ENCODE assay signal across 21 cellular contexts in the genomic region with DNA sequence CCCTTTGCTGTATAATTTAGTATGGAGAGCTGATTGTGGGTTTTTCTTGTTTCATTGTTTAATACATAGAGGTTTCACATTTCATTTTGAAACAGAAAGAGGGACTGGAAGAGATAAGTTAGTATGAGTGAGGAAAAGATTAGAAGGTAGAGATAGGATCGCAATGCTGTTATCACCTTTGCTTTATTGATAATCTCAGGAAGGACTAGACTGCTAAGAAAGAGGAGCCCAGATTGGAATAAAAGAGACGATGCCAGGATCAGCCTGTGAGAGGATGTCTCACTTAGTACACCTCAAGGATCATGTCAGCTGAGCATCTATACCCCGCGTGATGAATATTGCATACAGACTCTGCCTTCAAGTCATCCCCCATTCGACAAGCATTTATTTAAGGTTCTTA.
DNase-seq lines count a peak whose midpoint lies in the region; ATAC-seq and TF ChIP-seq lines count a peak whose summit lies in the region.
"Had no signal": no experiment of that assay in that cellular context is flagged by ENCODE, and none has a peak within 500 bp of the region (broad histone marks: within the 10 kb centered on the region; RNA-seq: fewer than 3 reads in every experiment).

No MANE protein-coding gene starts in this region.

- H3K79me2 ChIP-seq in OCI-LY1 (ENCODE audit: insufficient read depth, low read length): no peaks in the 10 kb centered on the region

- DNase-seq in activated T-cell treated with anti-CD3 and anti-CD28 coated beads, Interleukin-2, amount 50 U/mL, for 24 hours: no peak
- DNase-seq in activated T-cell treated with anti-CD3 and anti-CD28 coated beads, Interleukin-2, amount 50 U/mL, for 48 hours: no peak
- DNase-seq in activated naive CD8-positive, alpha-beta T cell treated with anti-CD3 and anti-CD28 coated beads, Interleukin-2, amount 10 ng/mL, durations not matched to agents 7 days and 5 days: no peak
- no peak for DNase-seq in stimulated activated naive B cell treated with anti-CD40 and anti-IgM and Interleukin-4, amounts not matched to agents 10 μg/mL and 1 μg/mL and 100 μg/mL, for 72 hours
- DNase-seq in activated CD4-positive, CD25-positive, alpha-beta regulatory T cell treated with anti-CD3 and anti-CD28 coated beads, Interleukin-2, amount 50 U/mL, for 72 hours: no peak
- DNase-seq in NCI-H510A (lab: John Stamatoyannopoulos, UW) (no peak), iPS-NIHi7 (ENCODE audit: extremely low spot score) (no peak)
- DNase-seq: activated effector memory CD4-positive, alpha-beta T cell treated with Interleukin-2 at 50 U/mL for 16 hours; anterior cingulate cortex; cerebellar nuclear complex; DMS79 treated with DMSO at 0.1 percent for 48 hours; effector CD4-positive, alpha-beta T cell; NCI-H2029; NCI-H446 treated with DMSO at 0.1 percent for 48 hours; psoas muscle; uterus had no signal

- H3K4me1 Mint-ChIP-seq in activated T-cell treated with anti-CD3 and anti-CD28 coated beads, Interleukin-2, amount 50 U/mL, for 24 hours (ENCODE audit: low read depth): peaks cover 85% of the 10 kb centered on the region
- peaks cover 56% of the 10 kb centered on the region for H3K4me1 Mint-ChIP-seq in activated naive CD8-positive, alpha-beta T cell treated with anti-CD3 and anti-CD28 coated beads, Interleukin-2, amount 10 ng/mL, durations not matched to agents 7 days and 5 days
- peaks cover 34 to 62% of the 10 kb centered on the region in 2 donors for H3K4me1 Mint-ChIP-seq in stimulated activated naive B cell treated with anti-CD40 and anti-IgM and Interleukin-4, amounts not matched to agents 10 μg/mL and 1 μg/mL and 100 μg/mL, for 72 hours

- H3K4me2 ChIP-seq in OCI-LY1 (ENCODE audit: low read length): peak overlapping the region; percentile 34; the same call in 1 of the 2 replicates
- H3K4me2 ChIP-seq: neural progenitor cell had no signal

- no peak overlapping the region for H3K9ac ChIP-seq in OCI-LY1 (ENCODE audit: low read length)
- H3K9ac ChIP-seq: neural progenitor cell had no signal

- ATAC-seq in activated naive CD8-positive, alpha-beta T cell treated with anti-CD3 and anti-CD28 coated beads, Interleukin-2, amount 10 ng/mL, durations not matched to agents 7 days and 5 days (ENCODE audit: low read depth): no peak
- no peak for ATAC-seq in stimulated activated naive B cell treated with anti-CD40 and anti-IgM and Interleukin-4, amounts not matched to agents 10 μg/mL and 1 μg/mL and 100 μg/mL, for 72 hours (replicated peaks)
- ATAC-seq: gastroesophageal sphincter, psoas muscle had no signal

- no peaks in the 10 kb centered on the region for H3K9me3 Mint-ChIP-seq in activated T-cell treated with anti-CD3 and anti-CD28 coated beads, Interleukin-2, amount 50 U/mL, for 24 hours
- H3K9me3 Mint-ChIP-seq in activated naive CD8-positive, alpha-beta T cell treated with anti-CD3 and anti-CD28 coated beads, Interleukin-2, amount 10 ng/mL, durations not matched to agents 7 days and 5 days: no peaks in the 10 kb centered on the region
- H3K9me3 Mint-ChIP-seq in stimulated activated naive B cell treated with anti-CD40 and anti-IgM and Interleukin-4, amounts not matched to agents 10 μg/mL and 1 μg/mL and 100 μg/mL, for 72 hours: peaks cover 0 to 3% of the 10 kb centered on the region in 2 donors

- no peaks in the 10 kb centered on the region for H3K36me3 ChIP-seq in OCI-LY1 (ENCODE audit: insufficient read depth, low read length)
- H3K36me3 ChIP-seq: esophagus muscularis mucosa, gastroesophageal sphincter, neural progenitor cell, uterus had no signal

- TF ChIP-seq CTCF in OCI-LY1 (IDR thresholded peaks at IDR 0.05; ENCODE audit: low read length): no peak

- peak overlapping the region; percentile 93 for H3K27ac Mint-ChIP-seq in activated T-cell treated with anti-CD3 and anti-CD28 coated beads, Interleukin-2, amount 50 U/mL, for 24 hours
- H3K27ac Mint-ChIP-seq in activated naive CD8-positive, alpha-beta T cell treated with anti-CD3 and anti-CD28 coated beads, Interleukin-2, amount 10 ng/mL, durations not matched to agents 7 days and 5 days: peak overlapping the region; percentile 97
- peak overlapping the region; percentile 2 for H3K27ac Mint-ChIP-seq in stimulated activated naive B cell treated with anti-CD40 and anti-IgM and Interleukin-4, amounts not matched to agents 10 μg/mL and 1 μg/mL and 100 μg/mL, for 72 hours
- H3K27ac Mint-ChIP-seq: mesothelial cell of epicardium, neural progenitor cell had no signal

- H3F3A ChIP-seq in OCI-LY1 (ENCODE audit: insufficient read depth, low read length): no peaks in the 10 kb centered on the region

- no peaks in the 10 kb centered on the region for H3K9me3 ChIP-seq in OCI-LY1 (ENCODE audit: low read length)
- H3K9me3 ChIP-seq: esophagus muscularis mucosa, gastroesophageal sphincter, psoas muscle, uterus had no signal

- no peaks in the 10 kb centered on the region for H4K20me1 ChIP-seq in OCI-LY1 (ENCODE audit: insufficient read depth, low read length)

- no peak overlapping the region for H2AFZ ChIP-seq in OCI-LY1 (ENCODE audit: low read length)
- H2AFZ ChIP-seq: neural progenitor cell had no signal

- H3K27ac ChIP-seq in OCI-LY1 (ENCODE audit: low read depth, low read length, poor library complexity, severe bottlenecking): peak overlapping the region; percentile 98
- H3K27ac ChIP-seq: esophagus muscularis mucosa, gastroesophageal sphincter, neural progenitor cell, psoas muscle, uterus had no signal

- no peak overlapping the region for H3K4me3 ChIP-seq in OCI-LY1 (ENCODE audit: low read depth, low read length, poor library complexity, severe bottlenecking)
- H3K4me3 ChIP-seq: esophagus muscularis mucosa, gastroesophageal sphincter, neural progenitor cell, psoas muscle, uterus had no signal

- no peaks in the 10 kb centered on the region for H3K9me2 ChIP-seq in OCI-LY1 (ENCODE audit: low read depth, low read length)

- H3K4me1 ChIP-seq in OCI-LY1 (ENCODE audit: insufficient read depth, low read length, severe bottlenecking): peaks cover 69% of the 10 kb centered on the region
- H3K4me1 ChIP-seq: esophagus muscularis mucosa, gastroesophageal sphincter, psoas muscle, uterus had no signal

- H3K27me3 Mint-ChIP-seq in activated T-cell treated with anti-CD3 and anti-CD28 coated beads, Interleukin-2, amount 50 U/mL, for 24 hours: no peaks in the 10 kb centered on the region
- H3K27me3 Mint-ChIP-seq in activated naive CD8-positive, alpha-beta T cell treated with anti-CD3 and anti-CD28 coated beads, Interleukin-2, amount 10 ng/mL, durations not matched to agents 7 days and 5 days: no peaks in the 10 kb centered on the region
- no peaks in the 10 kb centered on the region for H3K27me3 Mint-ChIP-seq in stimulated activated naive B cell treated with anti-CD40 and anti-IgM and Interleukin-4, amounts not matched to agents 10 μg/mL and 1 μg/mL and 100 μg/mL, for 72 hours

- H3K4me3 Mint-ChIP-seq in activated T-cell treated with anti-CD3 and anti-CD28 coated beads, Interleukin-2, amount 50 U/mL, for 24 hours: peak overlapping the region; percentile 1
- peak overlapping the region; percentile 26 for H3K4me3 Mint-ChIP-seq in activated naive CD8-positive, alpha-beta T cell treated with anti-CD3 and anti-CD28 coated beads, Interleukin-2, amount 10 ng/mL, durations not matched to agents 7 days and 5 days
- H3K4me3 Mint-ChIP-seq in stimulated activated naive B cell treated with anti-CD40 and anti-IgM and Interleukin-4, amounts not matched to agents 10 μg/mL and 1 μg/mL and 100 μg/mL, for 72 hours: no peak overlapping the region
- H3K4me3 Mint-ChIP-seq: mesothelial cell of epicardium, neural progenitor cell had no signal

- no peaks in the 10 kb centered on the region for H3K36me3 Mint-ChIP-seq in activated T-cell treated with anti-CD3 and anti-CD28 coated beads, Interleukin-2, amount 50 U/mL, for 24 hours (ENCODE audit: low read depth)
- H3K36me3 Mint-ChIP-seq in activated naive CD8-positive, alpha-beta T cell treated with anti-CD3 and anti-CD28 coated beads, Interleukin-2, amount 10 ng/mL, durations not matched to agents 7 days and 5 days: peaks cover 12% of the 10 kb centered on the region
- no peaks in the 10 kb centered on the region for H3K36me3 Mint-ChIP-seq in stimulated activated naive B cell treated with anti-CD40 and anti-IgM and Interleukin-4, amounts not matched to agents 10 μg/mL and 1 μg/mL and 100 μg/mL, for 72 hours
- H3K36me3 Mint-ChIP-seq: mesothelial cell of epicardium, neural progenitor cell had no signal

- no peaks in the 10 kb centered on the region for H3K27me3 ChIP-seq in OCI-LY1 (ENCODE audit: insufficient read depth, low read length)
- H3K27me3 ChIP-seq: gastroesophageal sphincter, neural progenitor cell, uterus had no signal

- POLR2A ChIA-PET in activated naive CD8-positive, alpha-beta T cell treated with anti-CD3 and anti-CD28 coated beads, Interleukin-2, amount 10 ng/mL, durations not matched to agents 7 days and 5 days (lab: Charles Lee): interaction anchor here (1.8 kb wide), 1 partner anchor 452 kb away, joined by 4 read pairs; no protein-coding TSS in a partner anchor

Comparison
In these comparisons a context has a peak if more than half of its experiments do, and no peak if none do; other contexts are left out.
1. H3K27ac Mint-ChIP-seq: peak in every context shown above with its lines; median percentile 97 in activated naive CD8-positive, alpha-beta T cell treated with anti-CD3 and anti-CD28 coated beads, Interleukin-2, amount 10 ng/mL, durations not matched to agents 7 days and 5 days; 93 in activated T-cell treated with anti-CD3 and anti-CD28 coated beads, Interleukin-2, amount 50 U/mL, for 24 hours; 2 in stimulated activated naive B cell treated with anti-CD40 and anti-IgM and Interleukin-4, amounts not matched to agents 10 μg/mL and 1 μg/mL and 100 μg/mL, for 72 hours.
2. H3K4me3 Mint-ChIP-seq: peak in activated T-cell treated with anti-CD3 and anti-CD28 coated beads, Interleukin-2, amount 50 U/mL, for 24 hours (single experiment) and activated naive CD8-positive, alpha-beta T cell treated with anti-CD3 and anti-CD28 coated beads, Interleukin-2, amount 10 ng/mL, durations not matched to agents 7 days and 5 days (single experiment); none in stimulated activated naive B cell treated with anti-CD40 and anti-IgM and Interleukin-4, amounts not matched to agents 10 μg/mL and 1 μg/mL and 100 μg/mL, for 72 hours (0 of 2).